ENCODE assay signal across 10 cellular contexts in the genomic region with DNA sequence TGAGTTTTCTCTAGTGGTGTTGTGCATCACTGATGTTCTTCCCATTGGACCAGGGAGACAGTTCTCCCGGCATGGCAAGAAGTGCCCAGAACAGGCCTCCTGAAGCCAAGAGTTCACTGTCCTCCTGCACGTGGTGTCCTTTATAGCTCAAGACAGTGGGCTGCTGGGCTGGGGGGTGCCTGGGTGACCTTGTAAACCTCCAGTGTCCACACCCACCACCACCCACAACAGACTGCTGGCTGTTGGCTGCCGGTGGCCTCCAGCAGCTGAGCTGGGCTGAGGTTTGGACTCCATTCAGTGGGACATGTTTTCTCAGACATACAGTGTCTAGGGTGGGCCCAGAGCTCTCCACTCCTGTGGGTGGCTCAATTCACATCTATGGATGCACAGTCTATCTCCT. TPM values are rescaled to one million over a fixed set of nuclear protein-coding genes. Genes with fewer than 3 reads are reported as not detected.
DNase-seq lines count a peak whose midpoint lies in the region; ATAC-seq and TF ChIP-seq lines count a peak whose summit lies in the region.
"Had no signal": no experiment of that assay in that cellular context is flagged by ENCODE, and none has a peak within 500 bp of the region (broad histone marks: within the 10 kb centered on the region; RNA-seq: fewer than 3 reads in every experiment).

No MANE protein-coding gene starts in this region.

- no peaks in the 10 kb centered on the region for H3K27me3 ChIP-seq in BLaER1 treated with 17β-estradiol and CSF1 and Interleukin-3, amounts not matched to agents 10 nM and 100 nM
- H3K27me3 ChIP-seq in IMR-90 (ENCODE audit: control insufficient read depth, insufficient read depth, low read length) = no peaks in the 10 kb centered on the region
- H3K27me3 ChIP-seq: left lung had no signal

- H4K20me1 ChIP-seq in BLaER1 treated with 17β-estradiol and CSF1 and Interleukin-3, amounts not matched to agents 10 nM and 100 nM = peaks cover 23 to 67% (median 58%) of the 10 kb centered on the region in 11 experiments; a peak in 21 of 22 replicates
- H4K20me1 ChIP-seq in IMR-90 (ENCODE audit: insufficient read depth, low read length) = peaks cover 52% of the 10 kb centered on the region

- peak overlapping the region; percentile 84 to 99 (median 92) for H3K4me2 ChIP-seq in BLaER1 treated with 17β-estradiol and CSF1 and Interleukin-3, amounts not matched to agents 10 nM and 100 nM
- no peak overlapping the region; the same call in 1 of the 2 replicates for H3K4me2 ChIP-seq in IMR-90 (ENCODE audit: low read depth, low read length)

- H2BK20ac ChIP-seq in IMR-90 (ENCODE audit: low read depth, low read length) = no peak overlapping the region

- H3K27ac Mint-ChIP-seq in nephron progenitor cell = no peak overlapping the region

- CTCF ChIA-PET in IMR-90 (lab: Yijun Ruan, JAX) = no interaction called here

- H2AK5ac ChIP-seq in IMR-90 (ENCODE audit: low read depth, low read length) = 0 out of 2 replicates have a peak overlapping the region, but pooled peaks have one; percentile 30

- in situ Hi-C loops in IMR-90 (cut with MboI; ENCODE audit: low sequenced_read_pairs) = no loop called here

- TF ChIP-seq RAD21 in IMR-90 (IDR thresholded peaks at IDR 0.05; ENCODE audit: low read length) = no peak

- H2BK5ac ChIP-seq in IMR-90 (ENCODE audit: low read depth, low read length, poor library complexity, severe bottlenecking) = peak overlapping the region; percentile 9

- peak overlapping the region in 8 of 11 experiments; percentile 73 to 91 (median 87); a peak in 14 of 22 replicates for H3K27ac ChIP-seq in BLaER1 treated with 17β-estradiol and CSF1 and Interleukin-3, amounts not matched to agents 10 nM and 100 nM
- H3K27ac ChIP-seq in IMR-90 (ENCODE audit: insufficient read depth, low read length) (no peak overlapping the region), coronary artery (peak overlapping the region; percentile 91 to 97)

- H4K5ac ChIP-seq in IMR-90 (ENCODE audit: low read depth, low read length) = no peak overlapping the region

- H2AFZ ChIP-seq in IMR-90 (replicated peaks; ENCODE audit: low read length, poor library complexity) = no peak overlapping the region

- peak overlapping the region in 9 of 11 experiments; percentile 80 to 94 (median 91); a peak in 16 of 22 replicates for H3K9ac ChIP-seq in BLaER1 treated with 17β-estradiol and CSF1 and Interleukin-3, amounts not matched to agents 10 nM and 100 nM
- H3K9ac ChIP-seq in IMR-90 (ENCODE audit: low read depth, low read length) = no peak overlapping the region

- peak overlapping the region; percentile 17 for H2AK9ac ChIP-seq in IMR-90 (replicated peaks; ENCODE audit: low read depth, low read length, poor library complexity)

- H3K18ac ChIP-seq in IMR-90 (ENCODE audit: low read depth, low read length) = no peak overlapping the region

- H3K56ac ChIP-seq in IMR-90 (ENCODE audit: extremely low read depth, insufficient read depth, low read length) = no peak overlapping the region

- no CpG with 5 or more reads among the region's 3 CpGs for WGBS in IMR-90 (ENCODE audit: extremely low coverage in 2 of 2, insufficient read length in 1 of 2), 2 experiments
- 40 to 56% methylated on average over 3 of the region's 3 CpGs for WGBS in lower leg skin, 2 donors

- POLR2A ChIA-PET in IMR-90 (lab: Charles Lee; ENCODE audit: unreplicated experiment) = no interaction called here

- ATAC-seq in IMR-90 (ENCODE audit: low read depth) (no peak), HG02571 (IDR thresholded peaks at IDR 0.05; ENCODE audit: unreplicated experiment) (no peak), HG02970 (IDR thresholded peaks at IDR 0.05; ENCODE audit: low FRiP score, unreplicated experiment) (no peak)
- ATAC-seq: left lung had no signal

- 0 out of 2 replicates have a peak overlapping the region, but pooled peaks have one; percentile 4 for H3K23ac ChIP-seq in IMR-90 (ENCODE audit: low read depth, low read length)

- no peaks in the 10 kb centered on the region for H3K9me3 ChIP-seq in BLaER1 treated with 17β-estradiol and CSF1 and Interleukin-3, amounts not matched to agents 10 nM and 100 nM (replicated peaks in 1 of 11)
- H3K9me3 ChIP-seq in IMR-90 (ENCODE audit: control insufficient read depth, insufficient read depth, low read length) = no peaks in the 10 kb centered on the region
- H3K9me3 ChIP-seq: left lung had no signal

- peak overlapping the region; percentile 70 for H3K4me3 Mint-ChIP-seq in nephron progenitor cell

- H4K91ac ChIP-seq in IMR-90 (ENCODE audit: insufficient read depth, low read depth, low read length) = no peak overlapping the region

- intact Hi-C loops in IMR-90 (cut with micrococcal nuclease) (no loop called here), lower leg skin (cut with DNase I; ENCODE audit: low total_unique reads) (no loop called here)

- H3K79me1 ChIP-seq in IMR-90 (ENCODE audit: low read depth in 1 of 2, low read length in 2 of 2) = peaks cover 20 to 67% of the 10 kb centered on the region in 2 experiments

- no peak for TF ChIP-seq POLR2A in IMR-90 (IDR thresholded peaks at IDR 0.05; ENCODE audit: low read depth, low read length)
- TF ChIP-seq POLR2A in lower leg skin (IDR thresholded peaks at IDR 0.05) = no peak

- peaks cover 7% of the 10 kb centered on the region for H3K27me3 Mint-ChIP-seq in nephron progenitor cell (ENCODE audit: low read depth, poor library complexity)

- peaks cover 0 to 25% (median 0%) of the 10 kb centered on the region in 11 experiments; a peak in 6 of 22 replicates for H3K36me3 ChIP-seq in BLaER1 treated with 17β-estradiol and CSF1 and Interleukin-3, amounts not matched to agents 10 nM and 100 nM
- no peaks in the 10 kb centered on the region for H3K36me3 ChIP-seq in IMR-90 (ENCODE audit: control insufficient read depth, insufficient read depth, low read length)
- H3K36me3 ChIP-seq: left lung had no signal

- TF ChIP-seq CTCF in IMR-90 (conservative IDR thresholded peaks at IDR 0.05; ENCODE audit: low read depth, low read length) (no peak), coronary artery (IDR thresholded peaks at IDR 0.05) (no peak), nephron progenitor cell (IDR thresholded peaks at IDR 0.05) (no peak), lower leg skin (IDR thresholded peaks at IDR 0.05) (no peak)

- H3K14ac ChIP-seq in IMR-90 (replicated peaks; ENCODE audit: low read depth, low read length) = no peak overlapping the region

- H3K4me1 Mint-ChIP-seq in nephron progenitor cell = peaks cover 68% of the 10 kb centered on the region

- H3K4me3 ChIP-seq in BLaER1 treated with 17β-estradiol and CSF1 and Interleukin-3, amounts not matched to agents 10 nM and 100 nM = peak overlapping the region in 9 of 10 experiments; percentile 79 to 100 (median 98); a peak in 17 of 20 replicates
- H3K4me3 ChIP-seq in IMR-90 (ENCODE audit: insufficient read depth, low read depth, low read length) = no peak overlapping the region
- peak overlapping the region; percentile 100 for H3K4me3 ChIP-seq in coronary artery
- no peak overlapping the region for H3K4me3 ChIP-seq in lower leg skin (ENCODE audit: low read depth, poor library complexity, severe bottlenecking)

- H4K8ac ChIP-seq in IMR-90 (ENCODE audit: low read depth in 2 of 2, low read length in 2 of 2) = no peak overlapping the region

- peaks cover 33 to 70% (median 40%) of the 10 kb centered on the region in 10 experiments for H3K4me1 ChIP-seq in BLaER1 treated with 17β-estradiol and CSF1 and Interleukin-3, amounts not matched to agents 10 nM and 100 nM
- peaks cover 30% of the 10 kb centered on the region for H3K4me1 ChIP-seq in IMR-90 (ENCODE audit: control insufficient read depth, insufficient read depth, low read length)

- dilution Hi-C loops in IMR-90 (cut with HindIII; ENCODE audit: low sequenced_read_pairs, unreplicated experiment) = no loop called here

- no peak overlapping the region for H2BK120ac ChIP-seq in IMR-90 (ENCODE audit: low read depth, low read length)

- H3K9me3 Mint-ChIP-seq in nephron progenitor cell = no peaks in the 10 kb centered on the region

- no peak overlapping the region for H3K4ac ChIP-seq in IMR-90 (ENCODE audit: low read depth, low read length)

- BruUV-seq in IMR-90 (replicated peaks; lab: Mats Ljungman, UMichigan) = no TSS peak

- H2BK15ac ChIP-seq in IMR-90 (ENCODE audit: low read depth, low read length) = no peak overlapping the region

- peaks cover 37% of the 10 kb centered on the region for H3K9me1 ChIP-seq in IMR-90 (ENCODE audit: insufficient read depth, low read length)

- no peak for DNase-seq in IMR-90
- no peak for DNase-seq in coronary artery (ENCODE audit: low spot score)
- no peak for DNase-seq in nephron progenitor cell
- DNase-seq in lower leg skin (ENCODE audit: low spot score in 2 of 2) = no peak
- no peak for DNase-seq in NCI-H524 treated with DMSO at 0.1 percent for 48 hours (lab: John Stamatoyannopoulos, UW)
- DNase-seq: NCI-H1092 had no signal

- H3K36me3 Mint-ChIP-seq in nephron progenitor cell (ENCODE audit: low read depth) = no peaks in the 10 kb centered on the region

TF ChIP-seq in IMR-90, 13 proteins besides CTCF, POLR2A, EP300 and RAD21 (continues in another document):
- TF ChIP-seq ELK1 (IDR thresholded peaks at IDR 0.05; ENCODE audit: borderline replicate concordance, low read depth, low read length) (no peak), MAFK (IDR thresholded peaks at IDR 0.05; ENCODE audit: low read depth, low read length) (no peak), CHD1 (IDR thresholded peaks at IDR 0.05; ENCODE audit: low read depth, low read length) (no peak), FOS (IDR thresholded peaks at IDR 0.05; ENCODE audit: low read depth, low read length) (no peak), BHLHE40 (IDR thresholded peaks at IDR 0.05; ENCODE audit: low read depth, low read length) (no peak)
- TF ChIP-seq, protein P1, sequence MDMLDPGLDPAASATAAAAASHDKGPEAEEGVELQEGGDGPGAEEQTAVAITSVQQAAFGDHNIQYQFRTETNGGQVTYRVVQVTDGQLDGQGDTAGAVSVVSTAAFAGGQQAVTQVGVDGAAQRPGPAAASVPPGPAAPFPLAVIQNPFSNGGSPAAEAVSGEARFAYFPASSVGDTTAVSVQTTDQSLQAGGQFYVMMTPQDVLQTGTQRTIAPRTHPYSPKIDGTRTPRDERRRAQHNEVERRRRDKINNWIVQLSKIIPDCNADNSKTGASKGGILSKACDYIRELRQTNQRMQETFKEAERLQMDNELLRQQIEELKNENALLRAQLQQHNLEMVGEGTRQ (IDR thresholded peaks at IDR 0.05; ENCODE audit: low read depth, low read length) = no peak

RNA-seq across cellular contexts. Expression of gene HK1, which starts 42.2 kb away (rescaled TPM):
- total RNA-seq in IMR-90 (2012; rRNA removed) (90.5 and 107 TPM in 2 replicates), lower leg skin (100 to 1,000 TPM; 117 to 162 (median 158) TPM)
- polyA plus RNA-seq in IMR-90 (2012; rRNA removed) = 47.7 and 53.7 TPM in 2 replicates
- polyA plus RNA-seq in IMR-90 (2012; cell fraction: cytosol; rRNA removed) = 31.0 and 34.7 TPM in 2 replicates
- 30.4 and 36.1 TPM in 2 replicates for polyA plus RNA-seq in IMR-90 (2012; cell fraction: nucleus; rRNA removed; ENCODE audit: low replicate concordance)

Comparison
In these comparisons a context has a peak if more than half of its experiments do, and no peak if none do; other contexts are left out.
1. H3K4me3 ChIP-seq: peak in BLaER1 treated with 17β-estradiol and CSF1 and Interleukin-3, amounts not matched to agents 10 nM and 100 nM (9 of 10) and coronary artery (single experiment); none in IMR-90 (single experiment) and lower leg skin (single experiment).